7 cellular contexts compared by ENCODE assay signal in genomic region chr19:38409631-38410133, GRCh38. TPM values are rescaled to one million over a fixed set of nuclear protein-coding genes. Genes with fewer than 3 reads are reported as not detected.
DNase-seq lines count a peak whose midpoint lies in the region; ATAC-seq, FAIRE-seq and TF ChIP-seq lines count a peak whose summit lies in the region.
"Had no signal": no experiment of that assay in that cellular context is flagged by ENCODE, and none has a peak within 500 bp of the region (broad histone marks: within the 10 kb centered on the region; RNA-seq: fewer than 3 reads in every experiment).

No MANE protein-coding gene starts in this region.

- CTCF ChIA-PET in GM12878 (lab: Yijun Ruan, JAX): no interaction called here

- POLR2A ChIA-PET in GM12878 (lab: Charles Lee): no interaction called here

- no peaks in the 10 kb centered on the region for H3K36me3 ChIP-seq in GM12878 (ENCODE audit: control insufficient read depth in 2 of 2, insufficient read depth in 2 of 2, low read length in 1 of 2)

- no peaks in the 10 kb centered on the region for H3K27me3 ChIP-seq in GM12878 (replicated peaks in 1 of 2; ENCODE audit: control insufficient read depth in 2 of 2, insufficient read depth in 2 of 2, low read length in 1 of 2)

- no TSS peak for BruUV-seq in GM12878 (replicated peaks; lab: Mats Ljungman, UMichigan)

- no peak overlapping the region for H3K4me2 ChIP-seq in GM12878 (ENCODE audit: control insufficient read depth, insufficient read depth)

- no peaks in the 10 kb centered on the region for H3K79me2 ChIP-seq in GM12878 (ENCODE audit: control insufficient read depth, insufficient read depth, low read length)

- SMC1A ChIA-PET in GM12878 (lab: Charles Lee; ENCODE audit: uncharacterized antibody, unreplicated experiment): no interaction called here

- H3K4me3 ChIP-seq in GM12878: no peak overlapping the region

- H3K9me3 ChIP-seq in GM12878 (replicated peaks; ENCODE audit: control insufficient read depth, insufficient read depth, low read length): no peaks in the 10 kb centered on the region

- H4K20me1 ChIP-seq in GM12878 (ENCODE audit: control insufficient read depth, insufficient read depth): no peaks in the 10 kb centered on the region

- H3K4me1 ChIP-seq in GM12878 (ENCODE audit: control insufficient read depth, insufficient read depth, low read length): no peaks in the 10 kb centered on the region

- RAD21 ChIA-PET in GM12878 (lab: Charles Lee; ENCODE audit: unreplicated experiment): no interaction called here

- no peak for FAIRE-seq in GM12878 (lab: Jason Lieb, UNC)

- TF ChIP-seq POLR2A in GM12878 (IDR thresholded peaks at IDR 0.05; ENCODE audit: low read depth, low read length): peak; percentile 30; the same call in 1 of the 2 replicates

- no peak overlapping the region for H3K9ac ChIP-seq in GM12878 (ENCODE audit: control insufficient read depth, insufficient read depth, low read length)

- no peak overlapping the region for H3K27ac ChIP-seq in GM12878 (ENCODE audit: control insufficient read depth, insufficient read depth)

- no peak for TF ChIP-seq EP300 in GM12878 (IDR thresholded peaks at IDR 0.05; ENCODE audit: borderline replicate concordance in 1 of 2, control insufficient read depth in 1 of 2, low read depth in 2 of 2, low read length in 2 of 2)

- DNase-seq in GM12878 (ENCODE audit: low read depth, low spot score) (no peak), omental fat pad (ENCODE audit: low spot score) (no peak)
- DNase-seq in stimulated activated CD4-positive, alpha-beta T cell treated with anti-CD3 and anti-CD28 coated beads, Interleukin-15, amount 100 ng/mL, for 24 hours: no peak
- DNase-seq: activated T-cell treated with anti-CD3 and anti-CD28 coated beads, Interleukin-2, amount 50 U/mL, for 1 hour; effector CD8-positive, alpha-beta T cell; NCI-H187 had no signal

- WGBS in GM12878 (ENCODE audit: insufficient coverage, insufficient replicate concordance, low lambda C conversion rate, missing lambda C conversion rate): 80% methylated on average over 7 of the region's 7 CpGs

- no peak overlapping the region for H2AFZ ChIP-seq in GM12878 (ENCODE audit: control insufficient read depth, low read depth, low read length)

- ATAC-seq in GM12878 (no peak), omental fat pad (ENCODE audit: low FRiP score) (peak; percentile 18)

- no peak for TF ChIP-seq RAD21 in GM12878 (IDR thresholded peaks at IDR 0.05; ENCODE audit: insufficient read depth, low read depth, low read length)

- intact Hi-C loops in GM12878 (cut with micrococcal nuclease; ENCODE audit: unreplicated experiment): no loop called here

- no peak for TF ChIP-seq CTCF in GM12878 (IDR thresholded peaks at IDR 0.05 in 2 of 3, conservative IDR thresholded peaks at IDR 0.05 in 1 of 3; ENCODE audit: control insufficient read depth in 2 of 3, extremely low read depth in 1 of 3, insufficient read depth in 1 of 3, low read depth in 3 of 3, low read length in 3 of 3)
- no peak for TF ChIP-seq CTCF in omental fat pad (IDR thresholded peaks at IDR 0.05)

- in situ Hi-C loops in GM12878 (cut with MboI): loop anchor here (25.0 kb wide), 1 partner anchor 228 kb away; the partner anchor contains the start of gene ACTN4

RNA-seq across cellular contexts. Expression of gene FAM98C, which starts 6.8 kb away (rescaled TPM):
- 25.4 and 31.4 TPM in 2 replicates for total RNA-seq in GM12878 (2013; cell fraction: nucleolus; rRNA removed)
- total RNA-seq in GM12878 (2014; rRNA removed): 9.8 and 10.2 TPM in 2 replicates
- 6.8 and 7.0 TPM in 2 replicates for total RNA-seq in GM12878 (2014; rRNA removed; fragmentation: Illumina TruSeq; extraction: Trizol)
- 11.2 and 14.2 TPM in 2 replicates for total RNA-seq in GM12878 (2021)
- 5.0 TPM for polyA plus RNA-seq in GM12878 (2011; ENCODE audit: low read depth)
- 4.5 and 8.8 TPM in 2 replicates for polyA plus RNA-seq in GM12878 (2011; rRNA removed)
- 13.9 and 19.4 TPM in 2 replicates for polyA plus RNA-seq in GM12878 (2011; cell fraction: cytosol; rRNA removed)
- 33.4 and 38.9 TPM in 2 replicates for polyA plus RNA-seq in GM12878 (2011; cell fraction: nucleus; rRNA removed)
- 14.4 and 15.0 TPM in 2 replicates for polyA plus RNA-seq in GM12878 (2012)
- polyA plus RNA-seq in GM12878 (2014; fragmentation: Illumina TruSeq; extraction: Trizol): 1.7 and 3.5 TPM in 2 replicates
- polyA plus RNA-seq in GM12878 (2014; fragmentation: Nextera tagmentation; extraction: Ambion mirVana): 1 to 10 TPM; 1.4 to 2.3 TPM
- 17.1 and 23.5 TPM in 2 replicates for polyA plus RNA-seq in GM12878 (2014; rRNA removed)
- polyA plus RNA-seq in GM12878 (2016; fragmentation: Nextera tagmentation; extraction: Ambion mirVana): 10 to 100 TPM; 13.5 to 17.2 TPM
- polyA minus RNA-seq in GM12878 (2011; rRNA and poly(A)+ RNA removed): 4.2 and 10.1 TPM in 2 replicates
- polyA minus RNA-seq in GM12878 (2011; cell fraction: cytosol; rRNA and poly(A)+ RNA removed): 7.9 and 8.8 TPM in 2 replicates
- 6.8 and 10.3 TPM in 2 replicates for polyA minus RNA-seq in GM12878 (2011; cell fraction: nucleus; rRNA and poly(A)+ RNA removed)
- 10 to 100 TPM in 3 of 4 donors, 1 to 10 TPM in 1; 7.4 to 22.7 (median 10.6) TPM for total RNA-seq in omental fat pad

RNA-seq across cellular contexts. Expression of gene RASGRP4, which starts 16.3 kb away (rescaled TPM):
- 3.5 and 4.8 TPM in 2 replicates for total RNA-seq in GM12878 (2013; cell fraction: nucleolus; rRNA removed)
- total RNA-seq in GM12878 (2014; rRNA removed): 4.8 and 5.7 TPM in 2 replicates
- total RNA-seq in GM12878 (2014; rRNA removed; fragmentation: Illumina TruSeq; extraction: Trizol): 2.0 and 2.8 TPM in 2 replicates
- 5.9 TPM in 2 replicates for total RNA-seq in GM12878 (2021)
- 1.2 TPM for polyA plus RNA-seq in GM12878 (2011; ENCODE audit: low read depth)
- 0.04 and 0.24 TPM in 2 replicates for polyA plus RNA-seq in GM12878 (2011; rRNA removed)
- polyA plus RNA-seq in GM12878 (2011; cell fraction: cytosol; rRNA removed): 0.22 and 0.30 TPM in 2 replicates
- polyA plus RNA-seq in GM12878 (2011; cell fraction: nucleus; rRNA removed): 0.38 and 0.55 TPM in 2 replicates
- 2.5 and 2.6 TPM in 2 replicates for polyA plus RNA-seq in GM12878 (2012)
- polyA plus RNA-seq in GM12878 (2014; fragmentation: Illumina TruSeq; extraction: Trizol): 4.2 and 5.5 TPM in 2 replicates
- polyA plus RNA-seq in GM12878 (2014; fragmentation: Nextera tagmentation; extraction: Ambion mirVana): under 1 TPM; 0.26 to 0.55 TPM
- polyA plus RNA-seq in GM12878 (2014; rRNA removed): 6.6 and 7.4 TPM in 2 replicates
- polyA plus RNA-seq in GM12878 (2016; fragmentation: Nextera tagmentation; extraction: Ambion mirVana): 1 to 10 TPM; 2.4 to 3.8 TPM
- 0.21 TPM in 1 of 2 replicates, not detected in the other for polyA minus RNA-seq in GM12878 (2011; rRNA and poly(A)+ RNA removed)
- polyA minus RNA-seq in GM12878 (2011; cell fraction: cytosol; rRNA and poly(A)+ RNA removed): not detected in 2 replicates
- polyA minus RNA-seq in GM12878 (2011; cell fraction: nucleus; rRNA and poly(A)+ RNA removed): 0.12 TPM in 1 of 2 replicates, not detected in the other
- total RNA-seq in omental fat pad: 10 to 100 TPM in 2 of 4 donors, 1 to 10 TPM in 2; 5.8 to 27.6 (median 8.9) TPM

RNA-seq across cellular contexts. Expression of gene SPRED3, which starts 21.2 kb away (rescaled TPM):
- 2.1 and 4.2 TPM in 2 replicates for total RNA-seq in GM12878 (2013; cell fraction: nucleolus; rRNA removed)
- total RNA-seq in GM12878 (2014; rRNA removed) (0.05 TPM in 1 of 2 replicates, not detected in the other), GM12878 (2014; rRNA removed; fragmentation: Illumina TruSeq; extraction: Trizol) (0.23 and 0.27 TPM in 2 replicates), GM12878 (2021) (1.2 and 1.5 TPM in 2 replicates), omental fat pad (under 1 TPM in 3 of 4 donors, not detected in 1; 0.44 to 0.93 (median 0.84) TPM)
- 0.04 TPM for polyA plus RNA-seq in GM12878 (2011; ENCODE audit: low read depth)
- polyA plus RNA-seq in GM12878 (2011; rRNA removed) (0.61 and 0.79 TPM in 2 replicates), GM12878 (2014; fragmentation: Illumina TruSeq; extraction: Trizol) (0.11 and 0.24 TPM in 2 replicates), GM12878 (2014; fragmentation: Nextera tagmentation; extraction: Ambion mirVana) (under 1 TPM; 0.09 to 0.32 TPM), GM12878 (2014; rRNA removed) (0.31 and 0.88 TPM in 2 replicates), GM12878 (2016; fragmentation: Nextera tagmentation; extraction: Ambion mirVana) (under 1 TPM in 1 of 2 experiments, not detected in 1; 0.47 TPM)
- polyA plus RNA-seq in GM12878 (2011; cell fraction: cytosol; rRNA removed): 0.18 and 0.40 TPM in 2 replicates
- 4.8 and 6.4 TPM in 2 replicates for polyA plus RNA-seq in GM12878 (2011; cell fraction: nucleus; rRNA removed)
- polyA plus RNA-seq in GM12878 (2012): 0.91 and 2.4 TPM in 2 replicates
- polyA minus RNA-seq in GM12878 (2011; rRNA and poly(A)+ RNA removed): 0.52 and 0.73 TPM in 2 replicates
- not detected in 2 replicates for polyA minus RNA-seq in GM12878 (2011; cell fraction: cytosol; rRNA and poly(A)+ RNA removed)
- 1.1 and 2.0 TPM in 2 replicates for polyA minus RNA-seq in GM12878 (2011; cell fraction: nucleus; rRNA and poly(A)+ RNA removed)

RNA-seq across cellular contexts. Expression of gene GGN, which starts 21.8 kb away (rescaled TPM):
- not detected in 2 replicates for total RNA-seq in GM12878 (2013; cell fraction: nucleolus; rRNA removed)
- not detected in 2 replicates for total RNA-seq in GM12878 (2014; rRNA removed)
- total RNA-seq in GM12878 (2014; rRNA removed; fragmentation: Illumina TruSeq; extraction: Trizol): not detected in 2 replicates
- total RNA-seq in GM12878 (2021): not detected in 2 replicates
- polyA plus RNA-seq in GM12878 (2011; ENCODE audit: low read depth): not detected
- polyA plus RNA-seq in GM12878 (2011; rRNA removed): not detected in 2 replicates
- not detected in 2 replicates for polyA plus RNA-seq in GM12878 (2011; cell fraction: cytosol; rRNA removed)
- polyA plus RNA-seq in GM12878 (2011; cell fraction: nucleus; rRNA removed): not detected in 2 replicates
- polyA plus RNA-seq in GM12878 (2012): 0.25 and 0.37 TPM in 2 replicates
- polyA plus RNA-seq in GM12878 (2014; fragmentation: Illumina TruSeq; extraction: Trizol): not detected in 2 replicates
- not detected for polyA plus RNA-seq in GM12878 (2014; fragmentation: Nextera tagmentation; extraction: Ambion mirVana)
- not detected in 2 replicates for polyA plus RNA-seq in GM12878 (2014; rRNA removed)
- not detected for polyA plus RNA-seq in GM12878 (2016; fragmentation: Nextera tagmentation; extraction: Ambion mirVana)
- polyA minus RNA-seq in GM12878 (2011; rRNA and poly(A)+ RNA removed): not detected in 2 replicates
- polyA minus RNA-seq in GM12878 (2011; cell fraction: cytosol; rRNA and poly(A)+ RNA removed): not detected in 2 replicates
- polyA minus RNA-seq in GM12878 (2011; cell fraction: nucleus; rRNA and poly(A)+ RNA removed): not detected in 2 replicates
- total RNA-seq in omental fat pad: not detected
- total RNA-seq: liver had no signal
- polyA plus RNA-seq: liver had no signal

RNA-seq across cellular contexts. Expression of gene RYR1, which starts 23.8 kb away (rescaled TPM):
- 2.0 TPM in 2 replicates for total RNA-seq in GM12878 (2013; cell fraction: nucleolus; rRNA removed)
- 0.11 TPM in 2 replicates for total RNA-seq in GM12878 (2014; rRNA removed)
- total RNA-seq in GM12878 (2014; rRNA removed; fragmentation: Illumina TruSeq; extraction: Trizol): 0.04 and 0.28 TPM in 2 replicates
- total RNA-seq in GM12878 (2021): 0.28 and 0.88 TPM in 2 replicates
- 0.08 TPM for polyA plus RNA-seq in GM12878 (2011; ENCODE audit: low read depth)
- 0.03 and 0.07 TPM in 2 replicates for polyA plus RNA-seq in GM12878 (2011; rRNA removed)
- polyA plus RNA-seq in GM12878 (2011; cell fraction: cytosol; rRNA removed): 0.03 and 0.13 TPM in 2 replicates
- polyA plus RNA-seq in GM12878 (2011; cell fraction: nucleus; rRNA removed): 0.10 and 0.15 TPM in 2 replicates
- polyA plus RNA-seq in GM12878 (2012): 0.31 and 0.51 TPM in 2 replicates
- 0.05 and 0.32 TPM in 2 replicates for polyA plus RNA-seq in GM12878 (2014; fragmentation: Illumina TruSeq; extraction: Trizol)
- under 1 TPM; under 0.01 to 0.02 TPM for polyA plus RNA-seq in GM12878 (2014; fragmentation: Nextera tagmentation; extraction: Ambion mirVana)
- polyA plus RNA-seq in GM12878 (2014; rRNA removed): 0.10 and 0.22 TPM in 2 replicates
- under 1 TPM in 1 of 2 experiments, not detected in 1; 0.04 TPM for polyA plus RNA-seq in GM12878 (2016; fragmentation: Nextera tagmentation; extraction: Ambion mirVana)
- polyA minus RNA-seq in GM12878 (2011; rRNA and poly(A)+ RNA removed): under 0.01 and 0.07 TPM in 2 replicates
- not detected in 2 replicates for polyA minus RNA-seq in GM12878 (2011; cell fraction: cytosol; rRNA and poly(A)+ RNA removed)
- under 0.01 and 0.57 TPM in 2 replicates for polyA minus RNA-seq in GM12878 (2011; cell fraction: nucleus; rRNA and poly(A)+ RNA removed)
- 1 to 10 TPM; 1.9 to 3.6 (median 3.3) TPM for total RNA-seq in omental fat pad
